1 cellular context compared by ENCODE assay signal in genomic region chr9:122377241-122378164, GRCh38.
TF ChIP-seq lines count a peak whose summit lies in the region.

No MANE protein-coding gene starts in this region.

TF ChIP-seq in H1, 55 proteins besides CTCF, POLR2A, EP300 and RAD21:
- no peak for TF ChIP-seq ZNF274 (IDR thresholded peaks at IDR 0.05; ENCODE audit: borderline replicate concordance, extremely low read depth, low read length)
- TF ChIP-seq TBP (IDR thresholded peaks at IDR 0.05; ENCODE audit: low read depth, low read length): no peak
